ENCODE assay signal across 8 cellular contexts in genomic region chr5:181260720-181261319, GRCh38. TPM values are rescaled to one million over a fixed set of nuclear protein-coding genes. Genes with fewer than 3 reads are reported as not detected.
A peak's percentile ranks its signal among the peaks of the same experiment; 100 is the strongest.
DNase-seq lines count a peak whose midpoint lies in the region; ATAC-seq lines count a peak whose summit lies in the region.

Gene TRIM52 (minus strand): TSS chr5:181261143. CDS start chr5:181260813, 330 bp downstream.

- ATAC-seq in GM18858 (IDR thresholded peaks at IDR 0.05; ENCODE audit: unreplicated experiment): peak; percentile 76
- peak; percentile 55 for ATAC-seq in HG03060 (IDR thresholded peaks at IDR 0.05; ENCODE audit: low read depth, unreplicated experiment)

- peaks cover 57 to 63% of the 10 kb centered on the region in 2 donors for H3K4me1 Mint-ChIP-seq in immature natural killer cell

- peaks cover 8 to 17% (median 8%) of the 10 kb centered on the region in 3 donors for H3K27me3 Mint-ChIP-seq in immature natural killer cell (ENCODE audit: low read depth in 3 of 3)

- DNase-seq in T follicular helper cell (ENCODE audit: low read depth) (peak; percentile 85), brain pericyte (ENCODE audit: low read depth, low spot score) (peak; percentile 56), immature natural killer cell (peak; percentile 90 to 93 (median 92)), NCI-H510A (lab: John Stamatoyannopoulos, UW) (no peak), NCI-H1105 treated with DMSO at 0.1 percent for 48 hours (lab: John Stamatoyannopoulos, UW) (no peak)
- DNase-seq in stimulated activated CD4-positive, alpha-beta T cell treated with anti-CD3 and anti-CD28 coated beads, Interleukin-12 subunit alpha, Interleukin-12 subunit beta, amount 100 ng/mL, for 48 hours (ENCODE audit: low read depth in 2 of 3, low spot score in 1 of 3): peak; percentile 76 to 85 (median 85)

- H3K4me3 Mint-ChIP-seq in immature natural killer cell: peak within 1 kb of the TSS; percentile 92 to 99 (median 98)

- peaks cover 3 to 6% (median 3%) of the 10 kb centered on the region in 3 donors for H3K36me3 Mint-ChIP-seq in immature natural killer cell

- peak within 1 kb of the TSS; percentile 95 to 99 (median 98) for H3K27ac Mint-ChIP-seq in immature natural killer cell

- no peaks in the 10 kb centered on the region for H3K9me3 Mint-ChIP-seq in immature natural killer cell

RNA-seq across cellular contexts. Expression of gene TRIM52, which starts in this region (rescaled TPM):
- 10 to 100 TPM; 16.0 to 42.6 (median 18.0) TPM for polyA plus RNA-seq in immature natural killer cell

Comparison
In these comparisons a context has a peak if more than half of its experiments do, and no peak if none do; other contexts are left out.
1. DNase-seq: peak in T follicular helper cell (single experiment), brain pericyte (single experiment), immature natural killer cell (3 of 3) and stimulated activated CD4-positive, alpha-beta T cell treated with anti-CD3 and anti-CD28 coated beads, Interleukin-12 subunit alpha, Interleukin-12 subunit beta, amount 100 ng/mL, for 48 hours (3 of 3); none in NCI-H510A (single experiment) and NCI-H1105 treated with DMSO at 0.1 percent for 48 hours (single experiment).